Comparison of ENCODE assay signal across 8 cellular contexts in genomic region chr2:32947484-32948143, GRCh38. TPM values are rescaled to one million over a fixed set of nuclear protein-coding genes. Genes with fewer than 3 reads are reported as not detected.
DNase-seq lines count a peak whose midpoint lies in the region; ATAC-seq and TF ChIP-seq lines count a peak whose summit lies in the region.

No MANE protein-coding gene starts in this region.

- peaks cover 33% of the 10 kb centered on the region in 2 donors for H3K27me3 Mint-ChIP-seq in effector memory CD8-positive, alpha-beta T cell
- H3K27me3 Mint-ChIP-seq in mesothelial cell of epicardium (ENCODE audit: low read depth): no peaks in the 10 kb centered on the region

- H3K4me3 Mint-ChIP-seq in effector memory CD8-positive, alpha-beta T cell: peak overlapping the region; percentile 75 to 76
- peak overlapping the region; percentile 74 for H3K4me3 Mint-ChIP-seq in mesothelial cell of epicardium

- no peaks in the 10 kb centered on the region for H3K36me3 Mint-ChIP-seq in effector memory CD8-positive, alpha-beta T cell (ENCODE audit: insufficient read depth)
- peaks cover 7% of the 10 kb centered on the region for H3K36me3 Mint-ChIP-seq in mesothelial cell of epicardium

- H3K9me3 ChIP-seq in tibial artery: no peaks in the 10 kb centered on the region

- no peak overlapping the region for H3K27ac Mint-ChIP-seq in effector memory CD8-positive, alpha-beta T cell
- peak overlapping the region; percentile 90 for H3K27ac Mint-ChIP-seq in mesothelial cell of epicardium

- H3K4me1 Mint-ChIP-seq in effector memory CD8-positive, alpha-beta T cell (ENCODE audit: low read depth in 2 of 2): no peaks in the 10 kb centered on the region
- peaks cover 19% of the 10 kb centered on the region for H3K4me1 Mint-ChIP-seq in mesothelial cell of epicardium

- H3K9me3 Mint-ChIP-seq in effector memory CD8-positive, alpha-beta T cell: no peaks in the 10 kb centered on the region
- H3K9me3 Mint-ChIP-seq in mesothelial cell of epicardium: no peaks in the 10 kb centered on the region

- intact Hi-C loops in tibial artery (cut with DNase I; ENCODE audit: low total_unique reads): loop anchor here (5.0 kb wide), 1 partner anchor 75 kb away; no protein-coding TSS in a partner anchor

- DNase-seq in A172 (ENCODE audit: low spot score) (peak; percentile 25), T-helper 9 cell (peak; percentile 2), mesothelial cell of epicardium (ENCODE audit: low spot score in 2 of 2, unreplicated experiment in 2 of 2) (peak; percentile 43 to 67), tibial artery (peak in 1 of 2 donors; percentile 78), NCI-H510A (lab: John Stamatoyannopoulos, UW) (no peak)
- peak in 1 of 3 experiments; percentile 1 for DNase-seq in effector memory CD8-positive, alpha-beta T cell

- no peaks in the 10 kb centered on the region for H3K27me3 ChIP-seq in tibial artery

- H3K36me3 ChIP-seq in tibial artery: no peaks in the 10 kb centered on the region

- peak overlapping the region; percentile 77 to 82 for H3K4me3 ChIP-seq in tibial artery

- H3K4me1 ChIP-seq in tibial artery: peaks cover 0 to 15% (median 9%) of the 10 kb centered on the region in 4 donors

- peak; percentile 30 for ATAC-seq in GM18867 (IDR thresholded peaks at IDR 0.05; ENCODE audit: unreplicated experiment)
- ATAC-seq in HG03342 (IDR thresholded peaks at IDR 0.05; ENCODE audit: unreplicated experiment): peak; percentile 31
- peak; percentile 20 for ATAC-seq in effector memory CD8-positive, alpha-beta T cell (replicated peaks)

- H3K27ac ChIP-seq in tibial artery: peak overlapping the region; percentile 77 to 82

- TF ChIP-seq CTCF in mesothelial cell of epicardium (IDR thresholded peaks at IDR 0.05; ENCODE audit: unreplicated experiment) (no peak), tibial artery (IDR thresholded peaks at IDR 0.05) (no peak)

RNA-seq across cellular contexts. Expression of gene LTBP1, which starts 0.9 kb away (rescaled TPM):
- total RNA-seq in A172 (2014; rRNA removed; shearing (Covaris generic)): 12.1 and 14.0 TPM in 2 replicates
- 73.9 to 80.2 TPM (median 75.3 TPM) in 3 replicates for total RNA-seq in mesothelial cell of epicardium
